1 cellular context compared by ENCODE assay signal in the genomic region with DNA sequence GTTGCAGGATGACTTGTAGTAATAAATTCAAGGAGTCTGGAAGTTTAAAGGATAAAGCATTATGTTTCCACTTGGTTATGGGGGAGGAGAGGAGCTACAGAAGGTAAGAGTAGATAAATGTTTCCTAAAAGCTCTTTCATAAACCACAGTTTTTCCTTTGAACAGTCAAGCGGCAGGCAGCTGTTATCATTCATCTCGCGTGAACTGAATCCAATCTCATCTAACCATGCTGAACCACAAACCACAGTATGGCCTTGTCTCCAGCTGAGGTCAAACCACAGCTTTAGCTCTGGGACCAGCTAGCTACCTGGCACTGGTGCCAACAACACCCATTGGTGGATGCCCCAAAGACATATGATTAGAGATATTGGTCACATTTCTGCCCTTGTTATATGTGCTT.
TF ChIP-seq lines count a peak whose summit lies in the region.

No MANE protein-coding gene starts in this region.

TF ChIP-seq in K562, 482 proteins besides CTCF, POLR2A, EP300 and RAD21 (continued from another document and continues in another):
- TF ChIP-seq STAT6 (CRISPR knock-in tag; IDR thresholded peaks at IDR 0.05) (no peak), ZKSCAN1 (IDR thresholded peaks at IDR 0.05; ENCODE audit: low read depth, low read length) (no peak), KDM5B (IDR thresholded peaks at IDR 0.05; ENCODE audit: insufficient replicate concordance, low read depth, low read length) (no peak), ZNF41 (CRISPR knock-in tag; conservative IDR thresholded peaks at IDR 0.05) (no peak), ZNF695 (CRISPR knock-in tag; IDR thresholded peaks at IDR 0.05) (no peak), ZC3H4 (CRISPR knock-in tag; IDR thresholded peaks at IDR 0.05; ENCODE audit: borderline replicate concordance) (no peak), HDAC6 (IDR thresholded peaks at IDR 0.05; ENCODE audit: low read depth, low read length) (no peak), FOXJ3 (CRISPR knock-in tag; IDR thresholded peaks at IDR 0.05) (no peak), HNRNPL (IDR thresholded peaks at IDR 0.05; ENCODE audit: low read depth, low read length) (no peak), SIRT6 (IDR thresholded peaks at IDR 0.05; ENCODE audit: low read depth, low read length) (no peak), PML (IDR thresholded peaks at IDR 0.05; ENCODE audit: low read length) (peak; percentile 97), ZNF551 (CRISPR knock-in tag; IDR thresholded peaks at IDR 0.05) (no peak), CBFB (CRISPR knock-in tag; IDR thresholded peaks at IDR 0.05) (peak; percentile 100), MCM3 (IDR thresholded peaks at IDR 0.05) (no peak), POLR3A (IDR thresholded peaks at IDR 0.05; ENCODE audit: borderline replicate concordance, extremely low read depth, insufficient read depth, insufficient read length) (no peak), CREB3L1 (IDR thresholded peaks at IDR 0.05; ENCODE audit: borderline replicate concordance, low read depth) (no peak), ZNF212 (CRISPR knock-in tag; IDR thresholded peaks at IDR 0.05) (no peak), ESRRA (IDR thresholded peaks at IDR 0.05; ENCODE audit: borderline replicate concordance, low read depth) (peak; percentile 99; the same call in 1 of the 2 replicates), THAP7 (CRISPR knock-in tag; IDR thresholded peaks at IDR 0.05) (no peak), SRSF1 (IDR thresholded peaks at IDR 0.05; ENCODE audit: low read depth, low read length) (no peak), ZBTB8A (IDR thresholded peaks at IDR 0.05; ENCODE audit: partially characterized antibody) (no peak), POU5F1 (IDR thresholded peaks at IDR 0.05; ENCODE audit: borderline replicate concordance, low read depth, low read length, partially characterized antibody) (no peak), PHF21A (IDR thresholded peaks at IDR 0.05; ENCODE audit: borderline replicate concordance, low read depth) (no peak), NR2F6 (CRISPR knock-in tag; IDR thresholded peaks at IDR 0.05) (no peak; the same call in 1 of the 2 replicates), GABPB1 (CRISPR knock-in tag; IDR thresholded peaks at IDR 0.05) (no peak), ZNF184 (CRISPR knock-in tag; IDR thresholded peaks at IDR 0.05) (no peak), ZBTB34 (CRISPR knock-in tag; IDR thresholded peaks at IDR 0.05) (no peak), HMGN3 (IDR thresholded peaks at IDR 0.05; ENCODE audit: borderline replicate concordance, extremely low read depth, insufficient read length, low read depth, low read length) (peak; percentile 77), CC2D1A (IDR thresholded peaks at IDR 0.05) (0 out of 2 replicates have a peak, but pooled peaks have one; percentile 50), ZNF133 (CRISPR knock-in tag; IDR thresholded peaks at IDR 0.05) (no peak), ARNT (IDR thresholded peaks at IDR 0.05) (peak; percentile 84 to 91), ZNF217 (CRISPR knock-in tag; IDR thresholded peaks at IDR 0.05) (no peak), RFX1 (IDR thresholded peaks at IDR 0.05) (no peak), ZNF589 (CRISPR knock-in tag; IDR thresholded peaks at IDR 0.05; ENCODE audit: low read depth) (peak; percentile 60; the same call in 1 of the 2 replicates), ZNF12 (CRISPR knock-in tag; IDR thresholded peaks at IDR 0.05) (no peak)
- TF ChIP-seq, protein P1, sequence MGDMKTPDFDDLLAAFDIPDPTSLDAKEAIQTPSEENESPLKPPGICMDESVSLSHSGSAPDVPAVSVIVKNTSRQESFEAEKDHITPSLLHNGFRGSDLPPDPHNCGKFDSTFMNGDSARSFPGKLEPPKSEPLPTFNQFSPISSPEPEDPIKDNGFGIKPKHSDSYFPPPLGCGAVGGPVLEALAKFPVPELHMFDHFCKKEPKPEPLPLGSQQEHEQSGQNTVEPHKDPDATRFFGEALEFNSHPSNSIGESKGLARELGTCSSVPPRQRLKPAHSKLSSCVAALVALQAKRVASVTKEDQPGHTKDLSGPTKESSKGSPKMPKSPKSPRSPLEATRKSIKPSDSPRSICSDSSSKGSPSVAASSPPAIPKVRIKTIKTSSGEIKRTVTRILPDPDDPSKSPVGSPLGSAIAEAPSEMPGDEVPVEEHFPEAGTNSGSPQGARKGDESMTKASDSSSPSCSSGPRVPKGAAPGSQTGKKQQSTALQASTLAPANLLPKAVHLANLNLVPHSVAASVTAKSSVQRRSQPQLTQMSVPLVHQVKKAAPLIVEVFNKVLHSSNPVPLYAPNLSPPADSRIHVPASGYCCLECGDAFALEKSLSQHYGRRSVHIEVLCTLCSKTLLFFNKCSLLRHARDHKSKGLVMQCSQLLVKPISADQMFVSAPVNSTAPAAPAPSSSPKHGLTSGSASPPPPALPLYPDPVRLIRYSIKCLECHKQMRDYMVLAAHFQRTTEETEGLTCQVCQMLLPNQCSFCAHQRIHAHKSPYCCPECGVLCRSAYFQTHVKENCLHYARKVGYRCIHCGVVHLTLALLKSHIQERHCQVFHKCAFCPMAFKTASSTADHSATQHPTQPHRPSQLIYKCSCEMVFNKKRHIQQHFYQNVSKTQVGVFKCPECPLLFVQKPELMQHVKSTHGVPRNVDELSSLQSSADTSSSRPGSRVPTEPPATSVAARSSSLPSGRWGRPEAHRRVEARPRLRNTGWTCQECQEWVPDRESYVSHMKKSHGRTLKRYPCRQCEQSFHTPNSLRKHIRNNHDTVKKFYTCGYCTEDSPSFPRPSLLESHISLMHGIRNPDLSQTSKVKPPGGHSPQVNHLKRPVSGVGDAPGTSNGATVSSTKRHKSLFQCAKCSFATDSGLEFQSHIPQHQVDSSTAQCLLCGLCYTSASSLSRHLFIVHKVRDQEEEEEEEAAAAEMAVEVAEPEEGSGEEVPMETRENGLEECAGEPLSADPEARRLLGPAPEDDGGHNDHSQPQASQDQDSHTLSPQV (IDR thresholded peaks at IDR 0.05): no peak
- TF ChIP-seq, protein P2, sequence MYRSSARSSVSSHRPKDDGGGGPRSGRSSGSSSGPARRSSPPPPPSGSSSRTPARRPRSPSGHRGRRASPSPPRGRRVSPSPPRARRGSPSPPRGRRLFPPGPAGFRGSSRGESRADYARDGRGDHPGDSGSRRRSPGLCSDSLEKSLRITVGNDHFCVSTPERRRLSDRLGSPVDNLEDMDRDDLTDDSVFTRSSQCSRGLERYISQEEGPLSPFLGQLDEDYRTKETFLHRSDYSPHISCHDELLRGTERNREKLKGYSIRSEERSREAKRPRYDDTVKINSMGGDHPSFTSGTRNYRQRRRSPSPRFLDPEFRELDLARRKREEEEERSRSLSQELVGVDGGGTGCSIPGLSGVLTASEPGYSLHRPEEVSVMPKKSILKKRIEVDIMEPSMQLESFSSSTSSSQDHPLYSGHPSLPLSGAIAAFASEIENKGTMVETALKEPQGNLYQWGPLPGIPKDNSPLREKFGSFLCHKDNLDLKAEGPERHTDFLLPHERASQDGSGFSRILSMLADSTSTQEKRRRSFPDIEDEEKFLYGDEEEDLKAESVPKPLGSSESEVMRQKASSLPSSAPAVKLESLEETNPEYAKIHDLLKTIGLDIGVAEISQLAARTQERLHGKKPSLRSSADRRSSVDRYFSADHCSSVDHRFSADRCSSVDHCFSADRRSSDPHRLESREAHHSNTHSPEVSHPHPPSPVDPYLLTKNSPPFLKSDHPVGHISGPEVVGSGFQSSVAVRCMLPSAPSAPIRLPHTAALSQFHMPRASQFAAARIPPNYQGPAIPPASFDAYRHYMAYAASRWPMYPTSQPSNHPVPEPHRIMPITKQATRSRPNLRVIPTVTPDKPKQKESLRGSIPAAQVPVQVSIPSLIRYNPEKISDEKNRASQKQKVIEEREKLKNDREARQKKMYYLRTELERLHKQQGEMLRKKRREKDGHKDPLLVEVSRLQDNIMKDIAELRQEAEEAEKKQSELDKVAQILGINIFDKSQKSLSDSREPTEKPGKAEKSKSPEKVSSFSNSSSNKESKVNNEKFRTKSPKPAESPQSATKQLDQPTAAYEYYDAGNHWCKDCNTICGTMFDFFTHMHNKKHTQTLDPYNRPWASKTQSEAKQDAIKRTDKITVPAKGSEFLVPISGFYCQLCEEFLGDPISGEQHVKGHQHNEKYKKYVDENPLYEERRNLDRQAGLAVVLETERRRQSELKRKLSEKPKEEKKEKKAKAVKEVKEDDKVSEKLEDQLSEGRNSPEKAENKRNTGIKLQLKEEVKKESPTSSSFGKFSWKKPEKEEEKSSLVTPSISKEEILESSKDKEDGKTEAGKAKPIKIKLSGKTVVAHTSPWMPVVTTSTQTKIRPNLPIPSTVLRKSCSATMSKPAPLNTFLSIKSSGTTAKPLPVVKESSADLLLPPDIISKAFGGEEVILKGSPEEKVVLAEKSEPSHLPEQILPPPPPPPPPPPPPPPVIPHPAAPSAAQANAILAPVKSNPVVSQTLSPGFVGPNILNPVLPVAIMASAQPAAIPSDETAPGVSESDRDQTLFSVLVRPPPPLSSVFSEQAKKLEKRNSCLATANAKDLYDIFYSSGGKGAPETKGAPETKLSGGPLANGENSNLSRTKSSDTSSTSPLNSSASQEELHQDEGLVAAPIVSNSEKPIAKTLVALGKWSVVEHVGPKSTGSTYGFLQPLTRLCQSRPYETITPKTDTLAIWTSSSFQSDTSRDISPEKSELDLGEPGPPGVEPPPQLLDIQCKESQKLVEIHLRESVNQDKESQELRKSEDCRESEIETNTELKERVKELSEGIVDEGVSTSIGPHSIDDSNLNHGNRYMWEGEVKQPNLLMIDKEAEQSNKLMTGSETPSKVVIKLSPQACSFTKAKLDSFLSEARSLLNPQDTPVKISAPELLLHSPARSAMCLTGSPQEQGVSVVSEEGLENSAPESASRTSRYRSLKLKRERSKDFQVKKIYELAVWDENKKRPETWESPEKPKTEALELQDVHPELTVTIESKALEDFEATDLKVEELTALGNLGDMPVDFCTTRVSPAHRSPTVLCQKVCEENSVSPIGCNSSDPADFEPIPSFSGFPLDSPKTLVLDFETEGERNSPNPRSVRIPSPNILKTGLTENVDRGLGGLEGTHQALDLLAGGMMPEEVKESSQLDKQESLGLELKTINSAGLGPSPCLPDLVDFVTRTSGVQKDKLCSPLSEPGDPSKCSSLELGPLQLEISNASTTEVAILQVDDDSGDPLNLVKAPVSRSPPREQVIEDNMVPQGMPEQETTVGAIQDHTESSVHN (IDR thresholded peaks at IDR 0.05; ENCODE audit: borderline replicate concordance in 1 of 2, low read depth in 1 of 2): no peak
- TF ChIP-seq, protein P3, sequence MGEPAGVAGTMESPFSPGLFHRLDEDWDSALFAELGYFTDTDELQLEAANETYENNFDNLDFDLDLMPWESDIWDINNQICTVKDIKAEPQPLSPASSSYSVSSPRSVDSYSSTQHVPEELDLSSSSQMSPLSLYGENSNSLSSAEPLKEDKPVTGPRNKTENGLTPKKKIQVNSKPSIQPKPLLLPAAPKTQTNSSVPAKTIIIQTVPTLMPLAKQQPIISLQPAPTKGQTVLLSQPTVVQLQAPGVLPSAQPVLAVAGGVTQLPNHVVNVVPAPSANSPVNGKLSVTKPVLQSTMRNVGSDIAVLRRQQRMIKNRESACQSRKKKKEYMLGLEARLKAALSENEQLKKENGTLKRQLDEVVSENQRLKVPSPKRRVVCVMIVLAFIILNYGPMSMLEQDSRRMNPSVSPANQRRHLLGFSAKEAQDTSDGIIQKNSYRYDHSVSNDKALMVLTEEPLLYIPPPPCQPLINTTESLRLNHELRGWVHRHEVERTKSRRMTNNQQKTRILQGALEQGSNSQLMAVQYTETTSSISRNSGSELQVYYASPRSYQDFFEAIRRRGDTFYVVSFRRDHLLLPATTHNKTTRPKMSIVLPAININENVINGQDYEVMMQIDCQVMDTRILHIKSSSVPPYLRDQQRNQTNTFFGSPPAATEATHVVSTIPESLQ (CRISPR knock-in tag; IDR thresholded peaks at IDR 0.05): no peak
